7 cellular contexts compared by ENCODE assay signal in the genomic region with DNA sequence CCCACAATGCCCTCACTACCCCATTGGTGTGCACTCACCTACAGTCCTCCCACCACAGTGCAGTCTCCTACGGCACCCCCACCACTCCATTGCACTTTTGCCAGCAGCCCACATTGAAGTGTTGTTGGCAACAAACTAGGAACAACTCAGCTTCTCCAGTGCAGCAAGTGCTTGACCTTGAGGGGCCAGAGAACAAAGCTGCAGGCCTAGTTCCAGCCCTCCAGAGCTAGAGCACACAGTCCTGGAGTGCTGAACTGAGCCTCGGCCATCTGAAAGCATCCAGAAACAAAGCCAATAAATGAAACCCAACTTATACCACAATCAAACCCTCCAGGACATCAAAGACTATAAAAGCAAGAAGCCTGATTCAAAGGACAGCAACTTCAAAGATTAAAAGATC.
"Had no signal": no experiment of that assay in that cellular context is flagged by ENCODE, and none has a peak within 500 bp of the region (broad histone marks: within the 10 kb centered on the region; RNA-seq: fewer than 3 reads in every experiment).

No MANE protein-coding gene starts in this region.

- H3K36me3 ChIP-seq: HAP-1 had no signal

- H3K27ac ChIP-seq: GM23248 had no signal

- DNase-seq: GM23248, GOT3, H7, IMR-90 had no signal

- H3K9ac ChIP-seq: GM23248 had no signal

- H2AFZ ChIP-seq: GM23248 had no signal

- H3K4me3 ChIP-seq: GM23248, HAP-1, K562 had no signal

- H3K4me1 ChIP-seq: HAP-1 had no signal

- H3K9me3 ChIP-seq: HAP-1 had no signal

- ATAC-seq: HCT116, K562 had no signal
